ENCODE assay signal across 13 cellular contexts in the genomic region with DNA sequence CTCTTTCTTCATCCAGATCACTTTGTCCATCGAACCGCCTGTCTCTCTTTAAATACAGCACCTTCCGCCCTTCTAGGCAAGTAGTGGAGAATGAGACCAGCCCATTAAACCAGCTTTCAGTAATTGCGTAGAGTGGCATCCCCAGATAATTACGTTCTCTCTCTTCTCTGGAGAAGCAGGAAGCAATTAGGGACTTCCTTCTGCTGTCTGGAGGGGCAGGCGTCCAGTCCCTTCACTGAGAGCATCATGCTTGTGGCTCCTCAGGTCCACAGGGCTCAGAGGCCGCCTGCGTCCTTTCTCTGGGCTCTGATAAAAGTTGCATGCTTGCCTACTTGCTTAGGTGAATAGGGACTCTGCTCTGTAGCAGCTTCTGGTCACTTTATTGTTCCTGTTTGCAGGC.
"Had no signal": no experiment of that assay in that cellular context is flagged by ENCODE, and none has a peak within 500 bp of the region (broad histone marks: within the 10 kb centered on the region; RNA-seq: fewer than 3 reads in every experiment).

No MANE protein-coding gene starts in this region.

- H3K9me3 ChIP-seq: heart left ventricle, testis had no signal

- H3K4me3 ChIP-seq: dorsolateral prefrontal cortex, heart left ventricle, testis had no signal

- H3K27ac ChIP-seq: dorsolateral prefrontal cortex, heart left ventricle, testis had no signal

- ATAC-seq: activated CD8-positive, alpha-beta T cell treated with anti-CD3 and anti-CD28 coated beads for 36 hours; heart left ventricle had no signal

- H3K36me3 ChIP-seq: heart left ventricle had no signal

- H3K27me3 ChIP-seq: heart left ventricle, testis had no signal

- H3K4me1 ChIP-seq: testis had no signal

- DNase-seq: activated CD4-positive, alpha-beta T cell treated with anti-CD3 and anti-CD28 coated beads for 4 hours; activated CD8-positive, alpha-beta memory T cell treated with anti-CD3 and anti-CD28 coated beads, Interleukin-2, amount 50 U/mL, for 48 hours; activated naive CD4-positive, alpha-beta T cell; aorta; dorsolateral prefrontal cortex; foreskin melanocyte; heart left ventricle; natural killer cell; stimulated activated CD4-positive, alpha-beta T cell treated with anti-CD3 and anti-CD28 coated beads, Interleukin-4, amount 100 ng/mL, for 24 hours; stimulated activated naive CD8-positive, alpha-beta T cell treated with anti-CD3 and anti-CD28 coated beads, Interleukin-15, amount 100 ng/mL, for 72 hours; T1000; testis had no signal
